In the genomic region with DNA sequence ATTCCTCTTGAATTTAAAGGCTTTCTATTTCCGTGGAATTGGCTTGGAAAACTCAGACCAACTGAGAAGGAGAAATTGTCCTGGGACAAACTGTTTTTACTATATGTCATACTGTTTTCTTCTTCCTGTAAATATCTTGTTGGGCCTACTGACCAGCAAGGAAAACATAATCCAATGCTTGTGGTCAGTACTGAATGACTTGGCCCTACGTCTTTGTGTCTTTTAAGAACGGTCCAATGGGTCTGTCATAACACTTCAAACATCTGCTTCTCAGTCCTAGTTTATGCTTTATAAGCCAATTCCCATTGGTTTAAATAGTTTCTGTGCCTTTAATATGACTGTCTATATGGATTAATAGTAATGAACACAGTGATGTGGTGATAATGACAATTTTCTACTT, we compare ENCODE assay signal across 28 cellular contexts.
"Had no signal": no experiment of that assay in that cellular context is flagged by ENCODE, and none has a peak within 500 bp of the region (broad histone marks: within the 10 kb centered on the region; RNA-seq: fewer than 3 reads in every experiment).

No MANE protein-coding gene starts in this region.

- H3K36me3 ChIP-seq: adrenal gland, breast epithelium, cardiac muscle cell, colonic mucosa, esophagus squamous epithelium had no signal

- H3K4me1 ChIP-seq: body of pancreas, breast epithelium, colonic mucosa, esophagus squamous epithelium had no signal

- DNase-seq: activated CD4-positive, alpha-beta memory T cell treated with anti-CD3 and anti-CD28 coated beads for 36 hours; activated CD4-positive, alpha-beta T cell treated with anti-CD3 and anti-CD28 coated beads for 36 hours; activated CD4-positive, alpha-beta T cell treated with anti-CD3 and anti-CD28 coated beads, Interleukin-2, amount 10 ng/mL, durations not matched to agents 24 days and 14 days; activated CD4-positive, CD25-positive, alpha-beta regulatory T cell; activated CD4-positive, CD25-positive, alpha-beta regulatory T cell treated with anti-CD3 and anti-CD28 coated beads, Interleukin-2, amount 50 U/mL, for 72 hours; activated CD8-positive, alpha-beta memory T cell treated with anti-CD3 and anti-CD28 coated beads, Interleukin-2, amount 10 ng/mL, durations not matched to agents 7 days and 5 days; activated CD8-positive, alpha-beta memory T cell treated with anti-CD3 and anti-CD28 coated beads, Interleukin-2, amount 50 U/mL, for 4 hours; activated CD8-positive, alpha-beta T cell treated with anti-CD3 and anti-CD28 coated beads, Interleukin-2, amount 10 ng/mL, durations not matched to agents 7 days and 5 days; activated effector memory CD4-positive, alpha-beta T cell treated with anti-CD3 and anti-CD28 coated beads, Interleukin-2, amount 50 U/mL, for 16 hours; activated naive CD4-positive, alpha-beta T cell treated with anti-CD3 and anti-CD28 coated beads for 36 hours; activated naive CD8-positive, alpha-beta T cell treated with anti-CD3 and anti-CD28 coated beads for 36 hours; activated naive CD8-positive, alpha-beta T cell treated with anti-CD3 and anti-CD28 coated beads, Interleukin-2, amount 50 U/mL, for 24 hours; activated T-cell treated with anti-CD3 and anti-CD28 coated beads, Interleukin-2, amount 50 U/mL, for 1 hour; activated T-cell treated with anti-CD3 and anti-CD28 coated beads, Interleukin-2, amount 50 U/mL, for 48 hours; adrenal gland; amygdala; aorta; body of pancreas; central memory CD4-positive, alpha-beta T cell; cerebellar nuclear complex; colonic mucosa; effector CD8-positive, alpha-beta T cell; esophagus squamous epithelium; head of caudate nucleus; T-helper 2 cell had no signal

- ATAC-seq: activated CD4-positive, alpha-beta T cell treated with anti-CD3 and anti-CD28 coated beads for 36 hours; activated CD8-positive, alpha-beta memory T cell treated with anti-CD3 and anti-CD28 coated beads, Interleukin-2, amount 10 ng/mL, durations not matched to agents 7 days and 5 days; activated CD8-positive, alpha-beta T cell treated with anti-CD3 and anti-CD28 coated beads, Interleukin-2, amount 10 ng/mL, durations not matched to agents 7 days and 5 days; activated naive CD8-positive, alpha-beta T cell treated with anti-CD3 and anti-CD28 coated beads, Interleukin-2, amount 50 U/mL, for 24 hours; body of pancreas had no signal

- H3K27ac ChIP-seq: adrenal gland, body of pancreas, breast epithelium, cardiac muscle cell, colonic mucosa, epithelial cell of prostate, esophagus squamous epithelium had no signal

- H3K27me3 ChIP-seq: adrenal gland, body of pancreas, breast epithelium, cardiac muscle cell, colonic mucosa, esophagus squamous epithelium had no signal

- H3K9me3 ChIP-seq: adrenal gland, body of pancreas, breast epithelium, colonic mucosa, esophagus squamous epithelium had no signal

- H3K4me3 ChIP-seq: adrenal gland, body of pancreas, breast epithelium, cardiac muscle cell, colonic mucosa, esophagus squamous epithelium had no signal
